ENCODE assay signal across 17 cellular contexts in the genomic region with DNA sequence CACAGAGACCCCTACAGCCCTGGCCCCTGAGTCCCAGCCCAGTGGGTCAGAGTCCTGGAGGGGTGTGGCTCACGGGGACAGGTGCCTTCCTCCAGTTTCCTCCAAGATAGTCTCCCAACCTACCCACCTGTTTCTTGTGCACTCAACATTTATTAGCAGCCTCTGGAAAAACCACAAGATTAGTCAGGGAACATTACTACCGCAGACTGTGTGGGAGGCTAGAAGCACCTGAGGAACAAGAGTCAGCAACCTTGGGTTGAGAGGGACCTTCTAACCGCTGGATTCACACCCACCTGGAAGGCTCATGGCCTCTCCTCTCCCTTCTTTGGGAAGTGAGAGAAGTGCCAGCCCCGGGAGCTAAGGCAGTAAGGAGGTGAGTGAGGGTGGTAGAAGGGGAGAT. TPM values are rescaled to one million over a fixed set of nuclear protein-coding genes. Genes with fewer than 3 reads are reported as not detected.
"Had no signal": no experiment of that assay in that cellular context is flagged by ENCODE, and none has a peak within 500 bp of the region (broad histone marks: within the 10 kb centered on the region; RNA-seq: fewer than 3 reads in every experiment).

No MANE protein-coding gene starts in this region.

- H3K27me3 ChIP-seq: dorsolateral prefrontal cortex, neural progenitor cell, tibial nerve, vagina had no signal

- H3K4me3 Mint-ChIP-seq: activated CD4-positive, alpha-beta T cell treated with anti-CD3 and anti-CD28 coated beads, Interleukin-2, amount 10 ng/mL, durations not matched to agents 24 days and 14 days; activated naive CD8-positive, alpha-beta T cell treated with anti-CD3 and anti-CD28 coated beads, Interleukin-2, amount 10 ng/mL, durations not matched to agents 7 days and 5 days; memory B cell; neural progenitor cell; T-helper 2 cell treated with Interferon-gamma antibody and Interleukin-4, amounts not matched to agents 5 μg/mL and 100 μg/mL, for 36 hours had no signal

- ATAC-seq: esophagus mucosa, psoas muscle had no signal

- H3K27me3 Mint-ChIP-seq: activated CD4-positive, alpha-beta T cell treated with anti-CD3 and anti-CD28 coated beads, Interleukin-2, amount 10 ng/mL, durations not matched to agents 24 days and 14 days; activated naive CD8-positive, alpha-beta T cell treated with anti-CD3 and anti-CD28 coated beads, Interleukin-2, amount 10 ng/mL, durations not matched to agents 7 days and 5 days; memory B cell had no signal

- H3K4me1 Mint-ChIP-seq: memory B cell had no signal

- H3K27ac ChIP-seq: left ventricle myocardium inferior, neural progenitor cell, psoas muscle, vagina had no signal

- H3K9me3 ChIP-seq: left ventricle myocardium inferior, psoas muscle, tibial nerve, vagina had no signal

- H3K4me3 ChIP-seq: dorsolateral prefrontal cortex, left ventricle myocardium inferior, neural progenitor cell, psoas muscle, tibial nerve, vagina had no signal

- H3K27ac Mint-ChIP-seq: activated naive CD8-positive, alpha-beta T cell treated with anti-CD3 and anti-CD28 coated beads, Interleukin-2, amount 10 ng/mL, durations not matched to agents 7 days and 5 days; memory B cell had no signal

- H3K9me3 Mint-ChIP-seq: activated CD4-positive, alpha-beta T cell treated with anti-CD3 and anti-CD28 coated beads, Interleukin-2, amount 10 ng/mL, durations not matched to agents 24 days and 14 days; activated naive CD8-positive, alpha-beta T cell treated with anti-CD3 and anti-CD28 coated beads, Interleukin-2, amount 10 ng/mL, durations not matched to agents 7 days and 5 days; memory B cell; neural progenitor cell; T-helper 2 cell treated with Interferon-gamma antibody and Interleukin-4, amounts not matched to agents 5 μg/mL and 100 μg/mL, for 36 hours had no signal

- DNase-seq: activated CD4-positive, alpha-beta T cell treated with anti-CD3 and anti-CD28 coated beads, Interleukin-2, amount 10 ng/mL, durations not matched to agents 24 days and 14 days; activated CD4-positive, CD25-positive, alpha-beta regulatory T cell; activated naive CD8-positive, alpha-beta T cell treated with anti-CD3 and anti-CD28 coated beads, Interleukin-2, amount 10 ng/mL, durations not matched to agents 7 days and 5 days; anterior cingulate cortex; dorsolateral prefrontal cortex; left ventricle myocardium inferior; psoas muscle; stimulated activated naive CD4-positive, alpha-beta T cell treated with Interleukin-2 at 50 U/mL for 16 hours; substantia nigra; SW 1271 had no signal

RNA-seq across cellular contexts. Expression of a gene that starts 59.5 kb away (rescaled TPM):
- total RNA-seq: osteocyte had no signal
